Comparison of ENCODE assay signal across 8 cellular contexts in the genomic region with DNA sequence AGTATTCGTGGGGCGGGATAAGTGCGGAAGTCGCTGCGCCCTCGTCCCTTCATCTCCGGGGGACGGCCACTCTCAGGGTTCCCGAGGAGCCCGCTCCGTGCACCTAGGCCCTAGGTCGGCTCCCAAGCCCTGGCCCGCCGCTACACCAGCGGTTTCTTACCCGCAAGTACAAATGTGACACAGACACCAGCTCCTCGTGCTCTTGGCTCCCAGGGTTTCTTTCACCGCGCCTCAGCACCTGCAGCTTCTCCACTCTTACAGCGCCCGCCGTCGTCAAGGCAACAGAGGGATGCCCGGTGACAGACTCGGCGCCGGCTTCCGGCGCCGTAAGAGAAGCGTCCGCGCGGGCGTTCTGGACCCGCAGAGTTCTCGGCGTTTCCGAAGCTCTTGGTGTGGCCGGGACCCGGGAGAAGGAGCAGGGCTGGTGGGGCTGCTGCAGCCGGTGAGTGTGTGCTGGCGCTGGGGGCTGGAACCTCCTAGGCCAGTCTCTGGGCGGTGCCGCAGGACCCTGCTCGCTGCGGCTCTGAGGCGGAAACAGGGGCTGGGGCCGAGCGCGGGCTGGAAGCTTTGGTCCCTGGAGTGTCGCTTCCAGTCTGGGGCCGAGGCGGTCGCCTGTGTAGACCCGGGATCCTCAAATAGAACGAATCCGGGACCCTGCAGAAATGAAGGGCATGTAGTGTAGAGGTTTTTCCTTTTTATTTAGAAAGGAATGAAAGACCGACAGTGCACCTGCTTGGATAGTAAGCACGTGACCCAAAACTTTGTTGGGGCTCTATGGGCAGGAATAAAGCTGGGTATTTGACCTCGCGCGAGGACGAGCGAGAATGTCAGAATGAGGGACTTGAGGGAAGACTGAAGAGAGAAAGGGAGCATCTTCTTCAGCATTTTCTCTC.
DNase-seq lines count a peak whose midpoint lies in the region; ATAC-seq and TF ChIP-seq lines count a peak whose summit lies in the region.

No MANE protein-coding gene starts in this region.

- no peak overlapping the region for H4K91ac ChIP-seq in neuronal stem cell (ENCODE audit: low read depth, low read length, poor library complexity)

- H3K4me3 ChIP-seq in GM12864 (ENCODE audit: low read depth, low read length) (peak overlapping the region; percentile 57), foreskin fibroblast (ENCODE audit: low read depth in 1 of 2, low read length in 2 of 2) (peak overlapping the region; percentile 38 to 43), neuronal stem cell (ENCODE audit: low read length in 2 of 2) (peak overlapping the region; percentile 59 to 94), tibial artery (peak overlapping the region; percentile 48 to 52)

- H3K27me3 Mint-ChIP-seq in activated T-cell treated with anti-CD3 and anti-CD28 coated beads, Interleukin-2, amount 50 U/mL, for 24 hours: peaks cover 82% of the 10 kb centered on the region

- no peaks in the 10 kb centered on the region for H3K9me3 Mint-ChIP-seq in activated T-cell treated with anti-CD3 and anti-CD28 coated beads, Interleukin-2, amount 50 U/mL, for 24 hours

- H2BK12ac ChIP-seq in neuronal stem cell (ENCODE audit: low read length): no peak overlapping the region

- H3K36me3 ChIP-seq in neuronal stem cell (replicated peaks in 1 of 2; ENCODE audit: control insufficient read depth in 2 of 2, insufficient read depth in 2 of 2, low read length in 2 of 2) (no peaks in the 10 kb centered on the region), tibial artery (no peaks in the 10 kb centered on the region)

- peaks cover 11% of the 10 kb centered on the region for H3K4me1 Mint-ChIP-seq in activated T-cell treated with anti-CD3 and anti-CD28 coated beads, Interleukin-2, amount 50 U/mL, for 24 hours (ENCODE audit: low read depth)

- TF ChIP-seq CTCF in GM12864 (IDR thresholded peaks at IDR 0.05; ENCODE audit: low read depth, low read length, missing control alignments) (no peak), foreskin fibroblast (IDR thresholded peaks at IDR 0.05; ENCODE audit: low read depth, low read length) (no peak), tibial artery (IDR thresholded peaks at IDR 0.05) (no peak)

- H2AFZ ChIP-seq in neuronal stem cell (ENCODE audit: low read length): peak overlapping the region; percentile 97

- no peak overlapping the region for H4K8ac ChIP-seq in neuronal stem cell (ENCODE audit: low read depth, low read length)

- peak overlapping the region; percentile 77 for H3K4me2 ChIP-seq in neuronal stem cell (ENCODE audit: insufficient read depth, low read length, poor library complexity, severe bottlenecking)

- DNase-seq in GM12864 (ENCODE audit: low read depth) (no peak), NCI-H2196 treated with DMSO at 0.1 percent for 48 hours (lab: John Stamatoyannopoulos, UW; ENCODE audit: unreplicated experiment) (peak; percentile 39), foreskin fibroblast (peak; percentile 0 to 26), neuronal stem cell (ENCODE audit: low spot score) (peak; percentile 62), tibial artery (peak in 1 of 2 donors; percentile 22), T1000 (lab: John Stamatoyannopoulos, UW) (no peak)
- peak; percentile 69 for DNase-seq in activated T-cell treated with anti-CD3 and anti-CD28 coated beads, Interleukin-2, amount 50 U/mL, for 24 hours

- H3K79me1 ChIP-seq in neuronal stem cell (ENCODE audit: low read depth, low read length): no peaks in the 10 kb centered on the region

- H2BK5ac ChIP-seq in neuronal stem cell (ENCODE audit: low read length): peak overlapping the region; percentile 87

- ATAC-seq in HG02678 (IDR thresholded peaks at IDR 0.05; ENCODE audit: unreplicated experiment): peak; percentile 88

- H3K27ac ChIP-seq in neuronal stem cell (replicated peaks; ENCODE audit: low read length) (no peak overlapping the region), tibial artery (peak overlapping the region in 1 of 2 donors; percentile 22)

- no peak overlapping the region for H3K27ac Mint-ChIP-seq in activated T-cell treated with anti-CD3 and anti-CD28 coated beads, Interleukin-2, amount 50 U/mL, for 24 hours

- no peak overlapping the region for H2AK5ac ChIP-seq in neuronal stem cell (ENCODE audit: low read depth, low read length)

- H3K4me3 Mint-ChIP-seq in activated T-cell treated with anti-CD3 and anti-CD28 coated beads, Interleukin-2, amount 50 U/mL, for 24 hours: peak overlapping the region; percentile 78

- no peaks in the 10 kb centered on the region for H3K4me1 ChIP-seq in neuronal stem cell (ENCODE audit: control insufficient read depth in 2 of 2, insufficient read depth in 1 of 2, low read depth in 1 of 2, low read length in 2 of 2)
- H3K4me1 ChIP-seq in tibial artery: peaks cover 0 to 14% (median 6%) of the 10 kb centered on the region in 4 donors

- H3K36me3 Mint-ChIP-seq in activated T-cell treated with anti-CD3 and anti-CD28 coated beads, Interleukin-2, amount 50 U/mL, for 24 hours (ENCODE audit: low read depth): no peaks in the 10 kb centered on the region

- peak overlapping the region; percentile 95 for H3K18ac ChIP-seq in neuronal stem cell (ENCODE audit: low read length)

- no peak overlapping the region for H3K14ac ChIP-seq in neuronal stem cell (ENCODE audit: low read length)

- H2BK120ac ChIP-seq in neuronal stem cell (ENCODE audit: low read depth, low read length): no peak overlapping the region

- no CpG with 5 or more reads among the region's 65 CpGs for WGBS in neuronal stem cell (ENCODE audit: extremely low coverage in 2 of 2, insufficient read length in 2 of 2, insufficient replicate concordance in 1 of 2), 2 donors

- H3K27me3 ChIP-seq in neuronal stem cell (ENCODE audit: control insufficient read depth in 3 of 3, insufficient read depth in 3 of 3, low read depth in 1 of 3, low read length in 3 of 3): peaks cover 0 to 17% (median 7%) of the 10 kb centered on the region in 3 experiments
- H3K27me3 ChIP-seq in tibial artery: peaks cover 0 to 4% of the 10 kb centered on the region in 2 donors

- H3K23ac ChIP-seq in neuronal stem cell (ENCODE audit: low read depth, low read length, poor library complexity): no peak overlapping the region

- H2BK15ac ChIP-seq in neuronal stem cell (ENCODE audit: low read length): no peak overlapping the region

- no peak overlapping the region for H3K4ac ChIP-seq in neuronal stem cell (ENCODE audit: low read length)

- H3K9ac ChIP-seq in neuronal stem cell (ENCODE audit: low read depth, low read length, poor library complexity): peak overlapping the region; percentile 60

- H3K9me3 ChIP-seq in neuronal stem cell (replicated peaks in 1 of 2; ENCODE audit: control insufficient read depth in 2 of 2, insufficient read depth in 1 of 2, low read depth in 1 of 2, low read length in 2 of 2): no peaks in the 10 kb centered on the region
- H3K9me3 ChIP-seq in tibial artery: no peaks in the 10 kb centered on the region

- intact Hi-C loops in tibial artery (cut with DNase I; ENCODE audit: low total_unique reads): no loop called here

Comparison
In these comparisons a context has a peak if more than half of its experiments do, and no peak if none do; other contexts are left out.
1. DNase-seq: peak in NCI-H2196 treated with DMSO at 0.1 percent for 48 hours (single experiment), activated T-cell treated with anti-CD3 and anti-CD28 coated beads, Interleukin-2, amount 50 U/mL, for 24 hours (single experiment), foreskin fibroblast (2 of 2) and neuronal stem cell (single experiment); none in GM12864 (single experiment) and T1000 (single experiment).
2. Peak in every context shown above with its lines, with median percentiles within 50 percentile points of each other: H3K4me3 ChIP-seq.